8 cellular contexts compared by ENCODE assay signal in genomic region chr6:20708367-20709124, GRCh38.
DNase-seq lines count a peak whose midpoint lies in the region; ATAC-seq and TF ChIP-seq lines count a peak whose summit lies in the region.
"Had no signal": no experiment of that assay in that cellular context is flagged by ENCODE, and none has a peak within 500 bp of the region (broad histone marks: within the 10 kb centered on the region; RNA-seq: fewer than 3 reads in every experiment).

No MANE protein-coding gene starts in this region.

- no peak overlapping the region for H3K27ac ChIP-seq in upper lobe of left lung

- TF ChIP-seq CTCF in upper lobe of left lung (IDR thresholded peaks at IDR 0.05): no peak

- no peaks in the 10 kb centered on the region for H3K36me3 ChIP-seq in upper lobe of left lung

- peaks cover 0 to 15% (median 0%) of the 10 kb centered on the region in 4 donors for H3K4me1 ChIP-seq in upper lobe of left lung

- DNase-seq in LHCN-M2 (ENCODE audit: low read depth) (peak; percentile 56), iris pigment epithelial cell (ENCODE audit: low read depth) (peak; percentile 57), left ventricle myocardium superior (no peak), SK-N-DZ (ENCODE audit: low spot score) (no peak), upper lobe of left lung (no peak)
- DNase-seq: midbrain had no signal

- TF ChIP-seq EP300 in upper lobe of left lung (IDR thresholded peaks at IDR 0.05): no peak

- no peaks in the 10 kb centered on the region for H3K9me3 ChIP-seq in upper lobe of left lung

- WGBS in upper lobe of left lung, 2 donors: 66 to 69% methylated on average over 3 of the region's 3 CpGs

- intact Hi-C loops in left ventricle myocardium superior (cut with micrococcal nuclease): no loop called here

- ATAC-seq in GM18511 (IDR thresholded peaks at IDR 0.05; ENCODE audit: unreplicated experiment): peak; percentile 84
- peak; percentile 67 for ATAC-seq in GM21528 (IDR thresholded peaks at IDR 0.05; ENCODE audit: low FRiP score, unreplicated experiment)
- no peak for ATAC-seq in left ventricle myocardium superior
- no peak for ATAC-seq in upper lobe of left lung (ENCODE audit: low FRiP score in 2 of 2)

- no peak overlapping the region for H3K4me3 ChIP-seq in upper lobe of left lung

- no peaks in the 10 kb centered on the region for H3K27me3 ChIP-seq in upper lobe of left lung

- TF ChIP-seq POLR2A in upper lobe of left lung (IDR thresholded peaks at IDR 0.05): no peak

Comparison
In these comparisons a context has a peak if more than half of its experiments do, and no peak if none do; other contexts are left out.
1. ATAC-seq: peak in GM18511 (single experiment) and GM21528 (single experiment); none in left ventricle myocardium superior (single experiment) and upper lobe of left lung (0 of 2).
2. DNase-seq: peak in LHCN-M2 (single experiment) and iris pigment epithelial cell (single experiment); none in left ventricle myocardium superior (single experiment), SK-N-DZ (single experiment) and upper lobe of left lung (0 of 2).